In genomic region chr2:62669180-62669579, GRCh38 we compare ENCODE assay signal across 8 cellular contexts.
"Had no signal": no experiment of that assay in that cellular context is flagged by ENCODE, and none has a peak within 500 bp of the region (broad histone marks: within the 10 kb centered on the region; RNA-seq: fewer than 3 reads in every experiment).

No MANE protein-coding gene starts in this region.

- H3K9ac ChIP-seq: GM23248 had no signal

- DNase-seq: GM23248, GOT3, H7, HFFc6 had no signal

- H3K27ac ChIP-seq: GM23248, HL-60 had no signal

- FAIRE-seq: K562 had no signal

- H3K4me3 ChIP-seq: GM23248, HAP-1, K562 had no signal

- H3K36me3 ChIP-seq: HAP-1 had no signal

- ATAC-seq: HCT116, K562 had no signal

- H2AFZ ChIP-seq: GM23248 had no signal

- H3K9me3 ChIP-seq: HAP-1 had no signal
